ENCODE assay signal across 13 cellular contexts in the genomic region with DNA sequence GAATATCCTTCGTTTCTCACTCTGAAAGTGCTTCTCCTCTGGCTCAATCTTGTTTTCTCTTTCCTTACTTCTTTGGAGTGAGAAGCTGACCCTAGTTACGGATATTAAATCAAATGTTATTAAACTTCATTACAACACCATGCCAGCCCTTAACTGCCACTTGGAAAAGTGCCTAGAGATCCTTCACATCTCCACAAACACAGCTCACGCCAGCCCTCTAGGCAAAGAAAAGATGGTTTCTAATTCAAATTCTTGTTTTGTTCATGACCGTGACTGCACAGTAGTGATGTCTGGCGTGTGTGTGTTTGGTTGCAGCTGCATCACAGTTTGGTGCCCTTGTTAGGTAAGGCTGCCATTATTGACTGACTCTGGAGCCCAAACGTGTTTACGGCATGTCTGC.
DNase-seq lines count a peak whose midpoint lies in the region; ATAC-seq and TF ChIP-seq lines count a peak whose summit lies in the region.
"Had no signal": no experiment of that assay in that cellular context is flagged by ENCODE, and none has a peak within 500 bp of the region (broad histone marks: within the 10 kb centered on the region; RNA-seq: fewer than 3 reads in every experiment).

No MANE protein-coding gene starts in this region.

- no peak overlapping the region for H2BK20ac ChIP-seq in IMR-90 (ENCODE audit: low read depth, low read length)

- H3K27ac ChIP-seq in IMR-90 (ENCODE audit: insufficient read depth, low read length) (no peak overlapping the region), left lung (no peak overlapping the region)
- H3K27ac ChIP-seq: KMS-11 had no signal

- H3K23ac ChIP-seq in IMR-90 (ENCODE audit: low read depth, low read length) = no peak overlapping the region

- H2BK15ac ChIP-seq in IMR-90 (ENCODE audit: low read depth, low read length) = no peak overlapping the region

- POLR2A ChIA-PET in IMR-90 (lab: Charles Lee; ENCODE audit: unreplicated experiment) = no interaction called here

- H3K9ac ChIP-seq in IMR-90 (ENCODE audit: low read depth, low read length) = no peak overlapping the region
- H3K9ac ChIP-seq: KMS-11 had no signal

- TF ChIP-seq RAD21 in IMR-90 (IDR thresholded peaks at IDR 0.05; ENCODE audit: low read length) = no peak

- peaks cover 0 to 5% of the 10 kb centered on the region in 2 experiments; a peak in 2 of 4 replicates for H3K79me1 ChIP-seq in IMR-90 (ENCODE audit: low read depth in 1 of 2, low read length in 2 of 2)

- no peak overlapping the region for H4K91ac ChIP-seq in IMR-90 (ENCODE audit: insufficient read depth, low read depth, low read length)

- no peak overlapping the region for H4K8ac ChIP-seq in IMR-90 (ENCODE audit: low read depth in 2 of 2, low read length in 2 of 2)

- H3K4me2 ChIP-seq in IMR-90 (ENCODE audit: low read depth, low read length) = no peak overlapping the region
- H3K4me2 ChIP-seq: KMS-11 had no signal

- in situ Hi-C loops in IMR-90 (cut with MboI; ENCODE audit: low sequenced_read_pairs) = no loop called here

- no peak overlapping the region for H2AFZ ChIP-seq in IMR-90 (replicated peaks; ENCODE audit: low read length, poor library complexity)

- H3K56ac ChIP-seq in IMR-90 (ENCODE audit: extremely low read depth, insufficient read depth, low read length) = no peak overlapping the region

- peak overlapping the region; percentile 15 for H2AK9ac ChIP-seq in IMR-90 (replicated peaks; ENCODE audit: low read depth, low read length, poor library complexity)

- no TSS peak for BruUV-seq in IMR-90 (replicated peaks; lab: Mats Ljungman, UMichigan)

- CTCF ChIA-PET in IMR-90 (lab: Yijun Ruan, JAX) = no interaction called here

- H3K9me3 ChIP-seq in IMR-90 (ENCODE audit: control insufficient read depth, insufficient read depth, low read length) (no peaks in the 10 kb centered on the region), left lung (no peaks in the 10 kb centered on the region)
- H3K9me3 ChIP-seq: MG63 had no signal

- no peak overlapping the region for H3K14ac ChIP-seq in IMR-90 (replicated peaks; ENCODE audit: low read depth, low read length)

- no peak for TF ChIP-seq POLR2A in IMR-90 (IDR thresholded peaks at IDR 0.05; ENCODE audit: low read depth, low read length)

- no peak overlapping the region for H2AK5ac ChIP-seq in IMR-90 (ENCODE audit: low read depth, low read length)

- H3K4me3 ChIP-seq in IMR-90 (ENCODE audit: insufficient read depth, low read depth, low read length) (no peak overlapping the region), left lung (no peak overlapping the region)
- H3K4me3 ChIP-seq: MG63 had no signal

- H4K5ac ChIP-seq in IMR-90 (ENCODE audit: low read depth, low read length) = no peak overlapping the region

- intact Hi-C loops in IMR-90 (cut with micrococcal nuclease) = no loop called here
- intact Hi-C loops in left lung (cut with DNase I) = no loop called here
- intact Hi-C loops in posterior cingulate gyrus (cut with DNase I) = no loop called here

- H4K20me1 ChIP-seq in IMR-90 (ENCODE audit: insufficient read depth, low read length) = peaks cover 32% of the 10 kb centered on the region

- no peak overlapping the region for H3K18ac ChIP-seq in IMR-90 (ENCODE audit: low read depth, low read length)

- WGBS in IMR-90 (ENCODE audit: extremely low coverage in 2 of 2, insufficient read length in 1 of 2), 2 experiments = 93% methylated on average over 2 of the region's 7 CpGs; no CpG with 5 or more reads in 1 of the 2 experiments

- peaks cover 16% of the 10 kb centered on the region for H3K9me1 ChIP-seq in IMR-90 (ENCODE audit: insufficient read depth, low read length)

- H3K4ac ChIP-seq in IMR-90 (ENCODE audit: low read depth, low read length) = no peak overlapping the region

- H3K36me3 ChIP-seq in IMR-90 (ENCODE audit: control insufficient read depth, insufficient read depth, low read length) (peaks cover 5% of the 10 kb centered on the region; the same call in 1 of the 2 replicates), left lung (peaks cover 0 to 12% of the 10 kb centered on the region in 2 donors)
- H3K36me3 ChIP-seq: MG63 had no signal

- ATAC-seq in IMR-90 (ENCODE audit: low read depth) (no peak), left lung (peak; percentile 23), GM19023 (IDR thresholded peaks at IDR 0.05; ENCODE audit: unreplicated experiment) (no peak)
- ATAC-seq: CD8-positive, alpha-beta T cell had no signal

- dilution Hi-C loops in IMR-90 (cut with HindIII; ENCODE audit: low sequenced_read_pairs, unreplicated experiment) = no loop called here

- no peak overlapping the region for H2BK120ac ChIP-seq in IMR-90 (ENCODE audit: low read depth, low read length)

- H2BK5ac ChIP-seq in IMR-90 (ENCODE audit: low read depth, low read length, poor library complexity, severe bottlenecking) = no peak overlapping the region

- TF ChIP-seq CTCF in IMR-90 (conservative IDR thresholded peaks at IDR 0.05; ENCODE audit: low read depth, low read length) (no peak), left lung (IDR thresholded peaks at IDR 0.05) (no peak)

- DNase-seq in IMR-90 (no peak), NCI-H2081 (lab: John Stamatoyannopoulos, UW) (peak; percentile 11 to 68), NCI-H774 (lab: John Stamatoyannopoulos, UW) (peak; percentile 55), left lung (no peak), posterior cingulate gyrus (no peak)
- no peak for DNase-seq in activated T-cell treated with anti-CD3 and anti-CD28 coated beads, Interleukin-2, amount 50 U/mL, for 48 hours
- DNase-seq: CD8-positive, alpha-beta T cell; H7; MG63; NCI-H526; SHP77 had no signal

- peaks cover 8% of the 10 kb centered on the region for H3K4me1 ChIP-seq in IMR-90 (ENCODE audit: control insufficient read depth, insufficient read depth, low read length)
- H3K4me1 ChIP-seq in left lung = no peaks in the 10 kb centered on the region

- H3K27me3 ChIP-seq in IMR-90 (ENCODE audit: control insufficient read depth, insufficient read depth, low read length) (no peaks in the 10 kb centered on the region), left lung (no peaks in the 10 kb centered on the region)
- H3K27me3 ChIP-seq: MG63 had no signal

TF ChIP-seq in IMR-90, 13 proteins besides CTCF, POLR2A, EP300 and RAD21:
- TF ChIP-seq MAZ (IDR thresholded peaks at IDR 0.05; ENCODE audit: borderline replicate concordance, low read depth, low read length) (no peak), SMC3 (IDR thresholded peaks at IDR 0.05; ENCODE audit: low read depth, low read length) (no peak), RFX5 (IDR thresholded peaks at IDR 0.05; ENCODE audit: low read depth, low read length) (no peak), MAFK (IDR thresholded peaks at IDR 0.05; ENCODE audit: low read depth, low read length) (no peak), CHD1 (IDR thresholded peaks at IDR 0.05; ENCODE audit: low read depth, low read length) (no peak), RCOR1 (IDR thresholded peaks at IDR 0.05; ENCODE audit: insufficient replicate concordance, low read length) (no peak), MXI1 (IDR thresholded peaks at IDR 0.05; ENCODE audit: borderline replicate concordance, low read depth, low read length) (no peak), CEBPB (IDR thresholded peaks at IDR 0.05; ENCODE audit: low read depth, low read length) (no peak), NFE2L2 (IDR thresholded peaks at IDR 0.05; ENCODE audit: low read depth, low read length) (no peak), FOS (IDR thresholded peaks at IDR 0.05; ENCODE audit: low read depth, low read length) (no peak), BHLHE40 (IDR thresholded peaks at IDR 0.05; ENCODE audit: low read depth, low read length) (no peak)
- TF ChIP-seq, protein P1, sequence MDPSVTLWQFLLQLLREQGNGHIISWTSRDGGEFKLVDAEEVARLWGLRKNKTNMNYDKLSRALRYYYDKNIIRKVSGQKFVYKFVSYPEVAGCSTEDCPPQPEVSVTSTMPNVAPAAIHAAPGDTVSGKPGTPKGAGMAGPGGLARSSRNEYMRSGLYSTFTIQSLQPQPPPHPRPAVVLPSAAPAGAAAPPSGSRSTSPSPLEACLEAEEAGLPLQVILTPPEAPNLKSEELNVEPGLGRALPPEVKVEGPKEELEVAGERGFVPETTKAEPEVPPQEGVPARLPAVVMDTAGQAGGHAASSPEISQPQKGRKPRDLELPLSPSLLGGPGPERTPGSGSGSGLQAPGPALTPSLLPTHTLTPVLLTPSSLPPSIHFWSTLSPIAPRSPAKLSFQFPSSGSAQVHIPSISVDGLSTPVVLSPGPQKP (IDR thresholded peaks at IDR 0.05; ENCODE audit: borderline replicate concordance, low read depth, low read length) = no peak
- TF ChIP-seq, protein P2, sequence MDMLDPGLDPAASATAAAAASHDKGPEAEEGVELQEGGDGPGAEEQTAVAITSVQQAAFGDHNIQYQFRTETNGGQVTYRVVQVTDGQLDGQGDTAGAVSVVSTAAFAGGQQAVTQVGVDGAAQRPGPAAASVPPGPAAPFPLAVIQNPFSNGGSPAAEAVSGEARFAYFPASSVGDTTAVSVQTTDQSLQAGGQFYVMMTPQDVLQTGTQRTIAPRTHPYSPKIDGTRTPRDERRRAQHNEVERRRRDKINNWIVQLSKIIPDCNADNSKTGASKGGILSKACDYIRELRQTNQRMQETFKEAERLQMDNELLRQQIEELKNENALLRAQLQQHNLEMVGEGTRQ (IDR thresholded peaks at IDR 0.05; ENCODE audit: low read depth, low read length) = no peak

Comparison
In these comparisons a context has a peak if more than half of its experiments do, and no peak if none do; other contexts are left out.
1. DNase-seq: peak in NCI-H2081 (2 of 2) and NCI-H774 (single experiment); none in IMR-90 (single experiment), left lung (0 of 2), activated T-cell treated with anti-CD3 and anti-CD28 coated beads, Interleukin-2, amount 50 U/mL, for 48 hours (0 of 2) and posterior cingulate gyrus (0 of 10).